15 cellular contexts compared by ENCODE assay signal in the genomic region with DNA sequence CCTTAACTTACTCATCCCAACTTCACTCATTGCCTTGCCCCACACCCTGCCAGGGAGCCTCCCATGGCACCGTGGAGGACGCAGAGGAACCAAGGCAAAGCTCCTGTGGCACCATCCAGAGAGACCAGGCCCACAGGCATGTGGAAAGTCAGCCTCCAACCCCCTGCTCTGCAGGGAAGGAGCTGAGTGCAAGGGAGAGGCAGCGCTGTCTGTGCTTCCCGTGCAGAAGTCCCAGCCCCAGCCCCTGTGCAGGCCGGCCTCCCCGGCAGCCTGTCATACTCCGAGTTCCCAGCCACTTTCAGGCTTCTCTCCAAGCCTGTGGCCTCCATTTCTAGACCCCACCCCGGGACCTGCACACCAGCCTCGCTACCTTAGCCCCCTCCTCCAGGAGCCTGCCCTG.
DNase-seq lines count a peak whose midpoint lies in the region; ATAC-seq and TF ChIP-seq lines count a peak whose summit lies in the region.
"Had no signal": no experiment of that assay in that cellular context is flagged by ENCODE, and none has a peak within 500 bp of the region (broad histone marks: within the 10 kb centered on the region; RNA-seq: fewer than 3 reads in every experiment).

No MANE protein-coding gene starts in this region.

- POLR2A ChIA-PET in Panc1 (lab: Charles Lee): no interaction called here
- POLR2A ChIA-PET in activated CD4-positive, alpha-beta T cell treated with anti-CD3 and anti-CD28 coated beads for 36 hours (lab: Charles Lee): no interaction called here

- H3K9me3 ChIP-seq in Panc1 (ENCODE audit: control insufficient read depth, insufficient read depth, low read depth, low read length): no peaks in the 10 kb centered on the region
- H3K9me3 ChIP-seq in esophagus muscularis mucosa: no peaks in the 10 kb centered on the region
- H3K9me3 ChIP-seq in trophoblast cell (ENCODE audit: insufficient read depth, low read depth, low read length): no peaks in the 10 kb centered on the region
- H3K9me3 ChIP-seq in upper lobe of right lung: no peaks in the 10 kb centered on the region

- H3K4me1 ChIP-seq in Panc1 (ENCODE audit: control insufficient read depth, insufficient read depth, low read length) (no peaks in the 10 kb centered on the region), esophagus muscularis mucosa (no peaks in the 10 kb centered on the region), trophoblast cell (ENCODE audit: control insufficient read depth in 1 of 2, insufficient read depth in 2 of 2, low read length in 2 of 2) (peaks cover 19 to 20% of the 10 kb centered on the region in 2 experiments), upper lobe of right lung (no peaks in the 10 kb centered on the region)

- CTCF ChIA-PET in Panc1 (lab: Charles Lee): no interaction called here
- CTCF ChIA-PET in activated CD4-positive, alpha-beta T cell treated with anti-CD3 and anti-CD28 coated beads for 36 hours (lab: Charles Lee): no interaction called here

- H3K4me3 Mint-ChIP-seq in activated CD4-positive, alpha-beta T cell treated with anti-CD3 and anti-CD28 coated beads for 36 hours: no peak overlapping the region
- H3K4me3 Mint-ChIP-seq: B cell; CD4-positive, alpha-beta T cell; HFFc6 had no signal

- peak overlapping the region; percentile 35 for H2BK120ac ChIP-seq in trophoblast cell (ENCODE audit: insufficient read depth, low read length, poor library complexity)

- no peak overlapping the region for H3K9ac ChIP-seq in trophoblast cell (ENCODE audit: low read length)

- H3K79me1 ChIP-seq in trophoblast cell (ENCODE audit: low read length): peaks cover 9% of the 10 kb centered on the region

- no peak overlapping the region for H2BK5ac ChIP-seq in trophoblast cell (ENCODE audit: low read depth, low read length, poor library complexity)

- WGBS in esophagus muscularis mucosa: 83% methylated on average over 8 of the region's 9 CpGs
- no CpG with 5 or more reads among the region's 9 CpGs for WGBS in trophoblast cell (ENCODE audit: extremely low coverage, insufficient coverage, insufficient read length)

- DNase-seq in Panc1 (ENCODE audit: low read depth, low spot score) (no peak), esophagus muscularis mucosa (ENCODE audit: extremely low spot score) (peak; percentile 78), trophoblast cell (no peak), upper lobe of right lung (peak; percentile 59), SHP77 treated with DMSO at 0.1 percent for 48 hours (lab: John Stamatoyannopoulos, UW) (no peak)
- no peak for DNase-seq in activated naive CD4-positive, alpha-beta T cell treated with anti-CD3 and anti-CD28 coated beads, Interleukin-2, amount 50 U/mL, for 72 hours (ENCODE audit: low spot score in 2 of 2)
- no peak for DNase-seq in activated CD4-positive, alpha-beta T cell treated with anti-CD3 and anti-CD28 coated beads for 36 hours
- DNase-seq: C1 segment of cervical spinal cord; CD4-positive, alpha-beta T cell; DMS79; HCEC 1CT; HFFc6; IMR-90 had no signal

- intact Hi-C loops in Panc1 (cut with micrococcal nuclease; ENCODE audit: unreplicated experiment): no loop called here
- intact Hi-C loops in esophagus muscularis mucosa (cut with DNase I): no loop called here
- intact Hi-C loops in upper lobe of right lung (cut with DNase I): no loop called here
- intact Hi-C loops in activated CD4-positive, alpha-beta T cell treated with anti-CD3 and anti-CD28 coated beads for 36 hours (cut with DNase I, micrococcal nuclease): no loop called here

- no peak overlapping the region for H4K12ac ChIP-seq in trophoblast cell (ENCODE audit: low read depth, low read length)

- no peak overlapping the region for H3K27ac ChIP-seq in Panc1 (ENCODE audit: low read length)
- no peak overlapping the region for H3K27ac ChIP-seq in esophagus muscularis mucosa (replicated peaks in 1 of 4)
- H3K27ac ChIP-seq in trophoblast cell (ENCODE audit: low read depth, low read length): no peak overlapping the region
- no peak overlapping the region for H3K27ac ChIP-seq in upper lobe of right lung

- H4K91ac ChIP-seq in trophoblast cell (ENCODE audit: low read depth, low read length): peak overlapping the region; percentile 7

- H3K27ac Mint-ChIP-seq in activated naive CD4-positive, alpha-beta T cell treated with anti-CD3 and anti-CD28 coated beads, Interleukin-2, amount 50 U/mL, for 72 hours: no peak overlapping the region
- no peak overlapping the region for H3K27ac Mint-ChIP-seq in activated CD4-positive, alpha-beta T cell treated with anti-CD3 and anti-CD28 coated beads for 36 hours
- H3K27ac Mint-ChIP-seq: B cell; CD4-positive, alpha-beta T cell; HFFc6 had no signal

- H3K27me3 ChIP-seq in Panc1 (ENCODE audit: control insufficient read depth, insufficient read depth, low read length) (peaks cover 13% of the 10 kb centered on the region), esophagus muscularis mucosa (peaks cover 0 to 18% (median 0%) of the 10 kb centered on the region in 4 donors), trophoblast cell (ENCODE audit: insufficient read depth, low read length) (no peaks in the 10 kb centered on the region), upper lobe of right lung (peaks cover 22% of the 10 kb centered on the region)

- no peak for TF ChIP-seq POLR2A in esophagus muscularis mucosa (IDR thresholded peaks at IDR 0.05; ENCODE audit: low read depth)

- H2AFZ ChIP-seq in trophoblast cell (ENCODE audit: insufficient read depth, low read length, poor library complexity): no peak overlapping the region

- H3K36me3 Mint-ChIP-seq in activated naive CD4-positive, alpha-beta T cell treated with anti-CD3 and anti-CD28 coated beads, Interleukin-2, amount 50 U/mL, for 72 hours: no peaks in the 10 kb centered on the region
- no peaks in the 10 kb centered on the region for H3K36me3 Mint-ChIP-seq in activated CD4-positive, alpha-beta T cell treated with anti-CD3 and anti-CD28 coated beads for 36 hours (ENCODE audit: low read depth)

- no peaks in the 10 kb centered on the region for H3K4me1 Mint-ChIP-seq in activated CD4-positive, alpha-beta T cell treated with anti-CD3 and anti-CD28 coated beads for 36 hours
- H3K4me1 Mint-ChIP-seq: B cell had no signal

- no peak overlapping the region for H2AK5ac ChIP-seq in trophoblast cell (ENCODE audit: low read length)

- H3K4me3 ChIP-seq in Panc1 (ENCODE audit: low read depth in 2 of 2, low read length in 2 of 2) (no peak overlapping the region), esophagus muscularis mucosa (no peak overlapping the region), trophoblast cell (ENCODE audit: low read depth, low read length) (no peak overlapping the region), upper lobe of right lung (no peak overlapping the region)
- H3K4me3 ChIP-seq: GM12878 had no signal

- no peaks in the 10 kb centered on the region for H3K79me2 ChIP-seq in trophoblast cell (ENCODE audit: control insufficient read depth, insufficient read depth, low read length, poor library complexity)

- no peaks in the 10 kb centered on the region for H3K9me3 Mint-ChIP-seq in activated naive CD4-positive, alpha-beta T cell treated with anti-CD3 and anti-CD28 coated beads, Interleukin-2, amount 50 U/mL, for 72 hours
- H3K9me3 Mint-ChIP-seq in activated CD4-positive, alpha-beta T cell treated with anti-CD3 and anti-CD28 coated beads for 36 hours (ENCODE audit: low read depth): no peaks in the 10 kb centered on the region
- H3K9me3 Mint-ChIP-seq: CD4-positive, alpha-beta T cell; HFFc6 had no signal

- 0 out of 2 replicates have a peak, but pooled peaks have one; percentile 31 for ATAC-seq in Panc1
- ATAC-seq in upper lobe of right lung: no peak
- ATAC-seq in activated naive CD4-positive, alpha-beta T cell treated with anti-CD3 and anti-CD28 coated beads, Interleukin-2, amount 50 U/mL, for 72 hours: no peak
- no peak for ATAC-seq in activated CD4-positive, alpha-beta T cell treated with anti-CD3 and anti-CD28 coated beads for 36 hours
- ATAC-seq: GM12878 had no signal

- peak overlapping the region; percentile 9 for H3K14ac ChIP-seq in trophoblast cell (ENCODE audit: low read length)

- in situ Hi-C loops in Panc1 (cut with HindIII; ENCODE audit: low pct_unique_long_range_greater_than_20kb, low sequenced_read_pairs): no loop called here

- H4K8ac ChIP-seq in trophoblast cell (ENCODE audit: low read depth, low read length): no peak overlapping the region

- H3K36me3 ChIP-seq in Panc1 (ENCODE audit: control insufficient read depth, insufficient read depth, low read length) (no peaks in the 10 kb centered on the region; the same call in 1 of the 2 replicates), esophagus muscularis mucosa (no peaks in the 10 kb centered on the region), trophoblast cell (ENCODE audit: control insufficient read depth in 1 of 2, insufficient read depth in 2 of 2, low read length in 2 of 2) (no peaks in the 10 kb centered on the region), upper lobe of right lung (no peaks in the 10 kb centered on the region)

- no peak overlapping the region for H3K23ac ChIP-seq in trophoblast cell (ENCODE audit: low read length)

- H2BK12ac ChIP-seq in trophoblast cell (ENCODE audit: low read length): peak overlapping the region; percentile 33

- no peak for TF ChIP-seq CTCF in Panc1 (IDR thresholded peaks at IDR 0.05)
- TF ChIP-seq CTCF in esophagus muscularis mucosa (IDR thresholded peaks at IDR 0.05): no peak
- no peak for TF ChIP-seq CTCF in upper lobe of right lung (IDR thresholded peaks at IDR 0.05)

- H3K4me2 ChIP-seq in trophoblast cell (ENCODE audit: low read length): no peak overlapping the region

- no TSS peak for BruUV-seq in Panc1 (replicated peaks; lab: Mats Ljungman, UMichigan)

- no peak for TF ChIP-seq EP300 in esophagus muscularis mucosa (IDR thresholded peaks at IDR 0.05)

- no peak overlapping the region for H3K4ac ChIP-seq in trophoblast cell (ENCODE audit: low read depth, low read length)

- H3K18ac ChIP-seq in trophoblast cell (ENCODE audit: low read length): no peak overlapping the region

- peaks cover 3% of the 10 kb centered on the region for H3K27me3 Mint-ChIP-seq in activated CD4-positive, alpha-beta T cell treated with anti-CD3 and anti-CD28 coated beads for 36 hours

Comparison
In these comparisons a context has a peak if more than half of its experiments do, and no peak if none do; other contexts are left out.
1. DNase-seq: peak in esophagus muscularis mucosa (single experiment) and upper lobe of right lung (single experiment); none in Panc1 (single experiment), trophoblast cell (0 of 2), activated naive CD4-positive, alpha-beta T cell treated with anti-CD3 and anti-CD28 coated beads, Interleukin-2, amount 50 U/mL, for 72 hours (0 of 2), activated CD4-positive, alpha-beta T cell treated with anti-CD3 and anti-CD28 coated beads for 36 hours (single experiment) and SHP77 treated with DMSO at 0.1 percent for 48 hours (single experiment).